Comparison of ENCODE assay signal across 8 cellular contexts in the genomic region with DNA sequence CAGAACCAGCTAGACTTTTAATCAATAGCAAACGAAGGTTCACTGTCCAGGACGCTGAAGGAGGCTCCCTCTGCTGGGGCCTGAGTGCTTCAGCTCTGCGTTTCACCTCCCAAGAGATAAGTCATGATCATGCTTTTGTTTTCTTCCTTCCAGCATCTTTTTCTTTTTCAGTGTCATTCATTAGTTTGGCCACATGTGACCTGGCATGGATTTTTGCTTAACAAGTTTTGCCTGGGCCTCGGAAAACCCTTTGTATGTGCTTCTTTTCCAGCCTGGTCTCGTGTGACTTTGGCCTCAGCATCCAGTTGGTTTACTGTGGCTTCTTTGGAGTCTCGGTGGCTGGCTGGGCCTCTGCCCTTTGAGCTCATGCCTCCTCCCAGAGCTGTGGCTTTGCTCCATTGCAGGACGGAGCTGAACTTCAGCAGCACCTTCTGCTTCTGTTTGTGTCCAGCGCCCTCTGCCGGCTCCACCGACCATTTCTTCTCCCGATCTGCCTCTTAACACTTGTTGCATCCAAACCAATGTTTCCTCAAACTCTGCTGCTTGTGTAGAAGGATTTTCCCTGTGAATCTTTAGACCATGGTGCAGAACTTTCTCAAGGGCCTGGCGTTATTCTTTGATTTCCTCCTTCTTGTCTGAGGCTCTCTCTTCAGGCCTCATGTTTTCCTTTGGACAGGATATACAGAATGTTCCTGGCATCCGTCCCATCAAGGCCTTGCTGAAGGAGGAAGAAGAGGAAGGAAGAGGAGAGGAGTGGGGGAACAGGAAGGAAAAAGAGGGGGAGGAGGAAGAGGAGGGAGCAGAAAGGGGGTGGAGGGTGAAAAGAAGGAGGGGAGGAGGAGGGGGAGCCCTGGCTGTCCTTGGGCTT. TPM values are rescaled to one million over a fixed set of nuclear protein-coding genes. Genes with fewer than 3 reads are reported as not detected.
DNase-seq lines count a peak whose midpoint lies in the region; ATAC-seq and TF ChIP-seq lines count a peak whose summit lies in the region.

No MANE protein-coding gene starts in this region.

- H3K9me3 Mint-ChIP-seq in WTC11 = no peaks in the 10 kb centered on the region
- H3K9me3 Mint-ChIP-seq in central memory CD8-positive, alpha-beta T cell = no peaks in the 10 kb centered on the region

- ATAC-seq in GM18907 (IDR thresholded peaks at IDR 0.05; ENCODE audit: unreplicated experiment) = peak; percentile 54
- ATAC-seq in WTC11 = peak; percentile 89
- ATAC-seq in central memory CD8-positive, alpha-beta T cell (replicated peaks; ENCODE audit: extremely low read depth, poor library complexity, severe bottlenecking) = peak; percentile 60
- no peak for ATAC-seq in HG03139 (IDR thresholded peaks at IDR 0.05; ENCODE audit: unreplicated experiment)

- peaks cover 3% of the 10 kb centered on the region for H3K4me1 Mint-ChIP-seq in WTC11
- H3K4me1 Mint-ChIP-seq in central memory CD8-positive, alpha-beta T cell = peaks cover 7% of the 10 kb centered on the region

- H3K36me3 Mint-ChIP-seq in WTC11 = peaks cover 5% of the 10 kb centered on the region; the same call in 1 of the 2 replicates
- peaks cover 11% of the 10 kb centered on the region for H3K36me3 Mint-ChIP-seq in central memory CD8-positive, alpha-beta T cell (ENCODE audit: insufficient read depth)

- CTCF ChIA-PET in AG04449 (lab: Yijun Ruan, JAX) = interaction anchor here (0.5 to 15.6 kb wide), 60 partner anchors 15 to 751 kb away, joined by 3 to 223 read pairs (median 3); partner anchors contain the start of genes ERFE, HES6, ILKAP and KLHL30
- CTCF ChIA-PET in WTC11 (lab: Charles Lee) = interaction anchor here (0.5 to 3.8 kb wide), 68 partner anchors 9 to 691 kb away, joined by 3 to 79 read pairs (median 4); partner anchors contain the start of genes HES6, KLHL30, PER2 and TWIST2

- H3K4me3 Mint-ChIP-seq in WTC11 = no peak overlapping the region
- H3K4me3 Mint-ChIP-seq in central memory CD8-positive, alpha-beta T cell = no peak overlapping the region

- peak overlapping the region; percentile 83 for H3K27ac Mint-ChIP-seq in WTC11
- peak overlapping the region; percentile 51 for H3K27ac Mint-ChIP-seq in central memory CD8-positive, alpha-beta T cell (ENCODE audit: low read depth)

- H3K27me3 Mint-ChIP-seq in WTC11 (ENCODE audit: low read depth) = no peaks in the 10 kb centered on the region
- H3K27me3 Mint-ChIP-seq in central memory CD8-positive, alpha-beta T cell = no peaks in the 10 kb centered on the region

- POLR2A ChIA-PET in AG04449 (lab: Yijun Ruan, JAX) (no interaction called here), WTC11 (lab: Charles Lee) (no interaction called here)

- TF ChIP-seq CTCF in AG04449 (IDR thresholded peaks at IDR 0.05; ENCODE audit: insufficient read depth, low read length, missing control alignments) (peak; percentile 84), WTC11 (IDR thresholded peaks at IDR 0.05) (peak; percentile 68), kidney epithelial cell (IDR thresholded peaks at IDR 0.05; ENCODE audit: insufficient read depth, low read length, poor library complexity, severe bottlenecking) (peak; percentile 87)

- no peak overlapping the region for H3K4me3 ChIP-seq in AG04449 (ENCODE audit: low read depth, low read length)
- H3K4me3 ChIP-seq in kidney epithelial cell (ENCODE audit: low read depth, low read length) = no peak overlapping the region

- H3K27me3 ChIP-seq in kidney epithelial cell (ENCODE audit: control insufficient read depth, insufficient read depth, low read length) = no peaks in the 10 kb centered on the region

- DNase-seq in AG04449 (ENCODE audit: low read depth, low spot score) = peak; percentile 59
- peak; percentile 90 for DNase-seq in NCI-H2196 (lab: John Stamatoyannopoulos, UW; ENCODE audit: unreplicated experiment)
- peak; percentile 91 for DNase-seq in WTC11 (ENCODE audit: low spot score)
- DNase-seq in central memory CD8-positive, alpha-beta T cell (ENCODE audit: low spot score in 2 of 2) = peak; percentile 55 to 65
- DNase-seq in kidney epithelial cell (ENCODE audit: low read depth) = peak; percentile 64
- peak; percentile 44 to 66 for DNase-seq in stimulated activated CD4-positive, alpha-beta T cell treated with anti-CD3 and anti-CD28 coated beads, Interleukin-15, amount 100 ng/mL, for 48 hours (ENCODE audit: low read depth in 2 of 2)

- peaks cover 1% of the 10 kb centered on the region for H3K36me3 ChIP-seq in kidney epithelial cell (ENCODE audit: control insufficient read depth, insufficient read depth, low read length)

TF ChIP-seq in WTC11, 78 proteins besides CTCF, POLR2A, EP300 and RAD21 (continues in another document):
- TF ChIP-seq GABPB1 (CRISPR knock-in tag; IDR thresholded peaks at IDR 0.05) (no peak), JUN (CRISPR knock-in tag; IDR thresholded peaks at IDR 0.05) (no peak), ETV6 (CRISPR knock-in tag; IDR thresholded peaks at IDR 0.05) (0 out of 2 replicates have a peak, but pooled peaks have one; percentile 33), ZBTB21 (CRISPR knock-in tag; IDR thresholded peaks at IDR 0.05; ENCODE audit: borderline replicate concordance) (0 out of 2 replicates have a peak, but pooled peaks have one; percentile 47), CREM (CRISPR knock-in tag; IDR thresholded peaks at IDR 0.05) (no peak), CBFB (CRISPR knock-in tag; IDR thresholded peaks at IDR 0.05; ENCODE audit: low read depth) (no peak), TCF7 (CRISPR knock-in tag; IDR thresholded peaks at IDR 0.05; ENCODE audit: low read depth) (no peak), TP53 (CRISPR knock-in tag; IDR thresholded peaks at IDR 0.05) (0 out of 2 replicates have a peak, but pooled peaks have one; percentile 27)
- TF ChIP-seq, protein P1, sequence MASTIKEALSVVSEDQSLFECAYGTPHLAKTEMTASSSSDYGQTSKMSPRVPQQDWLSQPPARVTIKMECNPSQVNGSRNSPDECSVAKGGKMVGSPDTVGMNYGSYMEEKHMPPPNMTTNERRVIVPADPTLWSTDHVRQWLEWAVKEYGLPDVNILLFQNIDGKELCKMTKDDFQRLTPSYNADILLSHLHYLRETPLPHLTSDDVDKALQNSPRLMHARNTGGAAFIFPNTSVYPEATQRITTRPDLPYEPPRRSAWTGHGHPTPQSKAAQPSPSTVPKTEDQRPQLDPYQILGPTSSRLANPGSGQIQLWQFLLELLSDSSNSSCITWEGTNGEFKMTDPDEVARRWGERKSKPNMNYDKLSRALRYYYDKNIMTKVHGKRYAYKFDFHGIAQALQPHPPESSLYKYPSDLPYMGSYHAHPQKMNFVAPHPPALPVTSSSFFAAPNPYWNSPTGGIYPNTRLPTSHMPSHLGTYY (CRISPR knock-in tag; IDR thresholded peaks at IDR 0.05) = no peak
- TF ChIP-seq, protein P2, sequence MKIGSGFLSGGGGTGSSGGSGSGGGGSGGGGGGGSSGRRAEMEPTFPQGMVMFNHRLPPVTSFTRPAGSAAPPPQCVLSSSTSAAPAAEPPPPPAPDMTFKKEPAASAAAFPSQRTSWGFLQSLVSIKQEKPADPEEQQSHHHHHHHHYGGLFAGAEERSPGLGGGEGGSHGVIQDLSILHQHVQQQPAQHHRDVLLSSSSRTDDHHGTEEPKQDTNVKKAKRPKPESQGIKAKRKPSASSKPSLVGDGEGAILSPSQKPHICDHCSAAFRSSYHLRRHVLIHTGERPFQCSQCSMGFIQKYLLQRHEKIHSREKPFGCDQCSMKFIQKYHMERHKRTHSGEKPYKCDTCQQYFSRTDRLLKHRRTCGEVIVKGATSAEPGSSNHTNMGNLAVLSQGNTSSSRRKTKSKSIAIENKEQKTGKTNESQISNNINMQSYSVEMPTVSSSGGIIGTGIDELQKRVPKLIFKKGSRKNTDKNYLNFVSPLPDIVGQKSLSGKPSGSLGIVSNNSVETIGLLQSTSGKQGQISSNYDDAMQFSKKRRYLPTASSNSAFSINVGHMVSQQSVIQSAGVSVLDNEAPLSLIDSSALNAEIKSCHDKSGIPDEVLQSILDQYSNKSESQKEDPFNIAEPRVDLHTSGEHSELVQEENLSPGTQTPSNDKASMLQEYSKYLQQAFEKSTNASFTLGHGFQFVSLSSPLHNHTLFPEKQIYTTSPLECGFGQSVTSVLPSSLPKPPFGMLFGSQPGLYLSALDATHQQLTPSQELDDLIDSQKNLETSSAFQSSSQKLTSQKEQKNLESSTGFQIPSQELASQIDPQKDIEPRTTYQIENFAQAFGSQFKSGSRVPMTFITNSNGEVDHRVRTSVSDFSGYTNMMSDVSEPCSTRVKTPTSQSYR (CRISPR knock-in tag; IDR thresholded peaks at IDR 0.05) = no peak
- TF ChIP-seq, protein P3, sequence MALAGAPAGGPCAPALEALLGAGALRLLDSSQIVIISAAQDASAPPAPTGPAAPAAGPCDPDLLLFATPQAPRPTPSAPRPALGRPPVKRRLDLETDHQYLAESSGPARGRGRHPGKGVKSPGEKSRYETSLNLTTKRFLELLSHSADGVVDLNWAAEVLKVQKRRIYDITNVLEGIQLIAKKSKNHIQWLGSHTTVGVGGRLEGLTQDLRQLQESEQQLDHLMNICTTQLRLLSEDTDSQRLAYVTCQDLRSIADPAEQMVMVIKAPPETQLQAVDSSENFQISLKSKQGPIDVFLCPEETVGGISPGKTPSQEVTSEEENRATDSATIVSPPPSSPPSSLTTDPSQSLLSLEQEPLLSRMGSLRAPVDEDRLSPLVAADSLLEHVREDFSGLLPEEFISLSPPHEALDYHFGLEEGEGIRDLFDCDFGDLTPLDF (CRISPR knock-in tag; IDR thresholded peaks at IDR 0.05) = no peak
- TF ChIP-seq, protein P4, sequence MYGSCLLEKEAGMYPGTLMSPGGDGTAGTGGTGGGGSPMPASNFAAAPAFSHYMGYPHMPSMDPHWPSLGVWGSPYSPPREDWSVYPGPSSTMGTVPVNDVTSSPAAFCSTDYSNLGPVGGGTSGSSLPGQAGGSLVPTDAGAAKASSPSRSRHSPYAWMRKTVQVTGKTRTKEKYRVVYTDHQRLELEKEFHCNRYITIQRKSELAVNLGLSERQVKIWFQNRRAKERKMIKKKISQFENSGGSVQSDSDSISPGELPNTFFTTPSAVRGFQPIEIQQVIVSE (CRISPR knock-in tag; IDR thresholded peaks at IDR 0.05; ENCODE audit: borderline replicate concordance) = no peak

RNA-seq across cellular contexts. Expression of gene HES6, which starts 23.6 kb away (rescaled TPM):
- total RNA-seq in WTC11 (2021) (52.1 to 63.9 TPM (median 63.4 TPM) in 3 replicates), kidney epithelial cell (49.7 and 50.1 TPM in 2 replicates)

RNA-seq across cellular contexts. Expression of gene PER2, which starts 25.0 kb away (rescaled TPM):
- 4.1 to 6.6 TPM (median 5.5 TPM) in 3 replicates for total RNA-seq in WTC11 (2021)
- total RNA-seq in kidney epithelial cell = 3.3 and 5.3 TPM in 2 replicates

RNA-seq across cellular contexts. Expression of gene TRAF3IP1, which starts 56.9 kb away (rescaled TPM):
- total RNA-seq in WTC11 (2021) (14.7 to 18.7 TPM (median 16.8 TPM) in 3 replicates), kidney epithelial cell (9.4 and 11.4 TPM in 2 replicates)

RNA-seq across cellular contexts. Expression of gene ILKAP, which starts 59.9 kb away (rescaled TPM):
- 26.4 to 32.7 TPM (median 26.7 TPM) in 3 replicates for total RNA-seq in WTC11 (2021)
- total RNA-seq in kidney epithelial cell = 26.5 and 29.5 TPM in 2 replicates
